ENCODE assay signal across 38 cellular contexts in the genomic region with DNA sequence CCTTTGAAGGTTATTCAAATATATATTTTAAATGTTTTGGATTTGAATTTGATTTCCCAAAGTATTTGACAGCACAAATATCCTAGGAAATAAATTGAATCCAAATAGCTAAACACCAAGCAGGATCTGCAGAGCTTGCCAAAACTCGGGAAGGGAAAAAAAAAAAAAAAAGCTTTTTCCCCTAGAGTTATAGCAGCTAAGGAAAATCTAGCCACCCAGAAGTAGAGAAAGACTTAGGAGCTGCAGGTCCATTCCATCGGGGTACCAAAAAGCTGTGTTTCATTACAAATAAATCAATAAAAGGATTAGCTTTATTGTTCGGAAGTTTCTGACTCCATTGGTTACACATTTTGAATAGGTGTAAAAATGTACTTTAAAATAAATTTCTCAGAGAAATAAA. TPM values are rescaled to one million over a fixed set of nuclear protein-coding genes. Genes with fewer than 3 reads are reported as not detected.
"Had no signal": no experiment of that assay in that cellular context is flagged by ENCODE, and none has a peak within 500 bp of the region (broad histone marks: within the 10 kb centered on the region; RNA-seq: fewer than 3 reads in every experiment).

No MANE protein-coding gene starts in this region.

- H3K36me3 ChIP-seq: MG63 had no signal

- H3K4me3 ChIP-seq: MG63 had no signal

- DNase-seq: Karpas-422, Kasumi-1, MG63, MM.1S, MV-4-11, NCI-H1048, NCI-H1092, NCI-H1092 treated with DMSO at 0.1 percent for 48 hours, NCI-H1105, NCI-H1105 treated with DMSO at 0.1 percent for 48 hours, NCI-H1417, NCI-H1417 treated with DMSO at 0.1 percent for 48 hours, NCI-H1436, NCI-H1436 treated with DMSO at 0.1 percent for 48 hours, NCI-H146, NCI-H1694, NCI-H1694 treated with DMSO at 0.1 percent for 48 hours, NCI-H187, NCI-H187 treated with DMSO at 0.1 percent for 48 hours, NCI-H1930, NCI-H2029, NCI-H2029 treated with DMSO at 0.1 percent for 48 hours, NCI-H2081, NCI-H2081 treated with DMSO at 0.1 percent for 48 hours, NCI-H2107, NCI-H2171, NCI-H2171 treated with DMSO at 0.1 percent for 48 hours, NCI-H2227 treated with DMSO at 0.1 percent for 48 hours, NCI-H226, NCI-H345, NCI-H446, NCI-H446 treated with DMSO at 0.1 percent for 48 hours, NCI-H510A, NCI-H510A treated with DMSO at 0.1 percent for 48 hours had no signal

- H3K9me3 ChIP-seq: MG63 had no signal

RNA-seq across cellular contexts. Expression of gene HSF5, which starts 19.3 kb away (rescaled TPM):
- total RNA-seq: LHCN-M2, M059J, MCF 10A, NCI-H460 had no signal

RNA-seq across cellular contexts. Expression of gene RNF43, which starts 51.6 kb away (rescaled TPM):
- total RNA-seq: LHCN-M2, NCI-H460 had no signal
